In genomic region chr2:180077295-180077906, GRCh38 we compare ENCODE assay signal across 8 cellular contexts.
DNase-seq lines count a peak whose midpoint lies in the region; ATAC-seq and TF ChIP-seq lines count a peak whose summit lies in the region.

No MANE protein-coding gene starts in this region.

- TF ChIP-seq CTCF in DOHH2 (IDR thresholded peaks at IDR 0.05; ENCODE audit: low read depth, low read length, poor library complexity, severe bottlenecking) (peak; percentile 63), WTC11 (IDR thresholded peaks at IDR 0.05) (peak; percentile 87)

- no peaks in the 10 kb centered on the region for H3K4me1 ChIP-seq in DOHH2 (ENCODE audit: control insufficient read depth, low read length)

- no peaks in the 10 kb centered on the region for H3K9me2 ChIP-seq in DOHH2 (replicated peaks; ENCODE audit: control insufficient read depth, low read length)

- H3K27ac ChIP-seq in DOHH2 (ENCODE audit: low read depth, low read length) (no peak overlapping the region), substantia nigra (ENCODE audit: low read depth, low read length, poor library complexity, severe bottlenecking) (no peak overlapping the region)

- H3K9me3 Mint-ChIP-seq in WTC11, result peaks cover 30% of the 10 kb centered on the region

- DNase-seq in WTC11 (ENCODE audit: low spot score) (no peak), left lobe of liver (ENCODE audit: low spot score) (no peak), GF-D8 (lab: John Stamatoyannopoulos, UW) (no peak), T-helper 17 cell (no peak), substantia nigra (lab: John Stamatoyannopoulos, UW) (no peak)

- no peaks in the 10 kb centered on the region for H3K27me3 ChIP-seq in DOHH2 (ENCODE audit: control insufficient read depth, low read length)

- POLR2A ChIA-PET in WTC11 (lab: Charles Lee), result interaction anchor here (0.8 kb wide), 1 partner anchor 20 kb away, joined by 3 read pairs; no protein-coding TSS in a partner anchor

- H3K27ac Mint-ChIP-seq in WTC11 (0 out of 2 replicates have a peak overlapping the region, but pooled peaks have one; percentile 57), T-helper 17 cell (no peak overlapping the region)

- H3K27me3 Mint-ChIP-seq in WTC11 (ENCODE audit: low read depth), result no peaks in the 10 kb centered on the region
- no peaks in the 10 kb centered on the region for H3K27me3 Mint-ChIP-seq in T-helper 17 cell

- ATAC-seq in HG03469 (IDR thresholded peaks at IDR 0.05; ENCODE audit: unreplicated experiment), result peak; percentile 50
- ATAC-seq in WTC11, result peak; percentile 92
- peak; percentile 61 for ATAC-seq in left lobe of liver
- no peak for ATAC-seq in HG02885 (IDR thresholded peaks at IDR 0.05; ENCODE audit: poor library complexity, unreplicated experiment)
- ATAC-seq in T-helper 17 cell, result no peak

- no peak overlapping the region for H3K4me3 Mint-ChIP-seq in WTC11
- H3K4me3 Mint-ChIP-seq in T-helper 17 cell, result no peak overlapping the region

- H3K4me1 Mint-ChIP-seq in WTC11, result peaks cover 19% of the 10 kb centered on the region
- no peaks in the 10 kb centered on the region for H3K4me1 Mint-ChIP-seq in T-helper 17 cell

- H3K9me3 ChIP-seq in DOHH2 (ENCODE audit: control insufficient read depth, insufficient read depth, low read length), result peaks cover 6% of the 10 kb centered on the region; the same call in 1 of the 2 replicates
- H3K9me3 ChIP-seq in T-helper 17 cell (ENCODE audit: control insufficient read depth, low read length, poor library complexity, severe bottlenecking), result no peaks in the 10 kb centered on the region

- no peaks in the 10 kb centered on the region for H4K20me1 ChIP-seq in DOHH2 (ENCODE audit: control insufficient read depth, insufficient read depth, low read depth, low read length)

- H3K36me3 Mint-ChIP-seq in WTC11 (peaks cover 20% of the 10 kb centered on the region), T-helper 17 cell (ENCODE audit: low read depth) (no peaks in the 10 kb centered on the region)

- no peaks in the 10 kb centered on the region for H3K36me3 ChIP-seq in DOHH2 (ENCODE audit: control insufficient read depth, low read length)

- no peaks in the 10 kb centered on the region for H3F3A ChIP-seq in DOHH2 (ENCODE audit: control insufficient read depth, insufficient read depth)

- H3K79me2 ChIP-seq in DOHH2 (ENCODE audit: control insufficient read depth, low read length), result no peaks in the 10 kb centered on the region

- CTCF ChIA-PET in WTC11 (lab: Charles Lee), result interaction anchor here (0.6 to 1.9 kb wide), 9 partner anchors 21 to 667 kb away, joined by 3 to 10 read pairs (median 4); no protein-coding TSS in a partner anchor

- no peak overlapping the region for H3K4me2 ChIP-seq in DOHH2 (ENCODE audit: low read length)

- no peak overlapping the region for H3K4me3 ChIP-seq in DOHH2 (ENCODE audit: low read length)

TF ChIP-seq in WTC11, 78 proteins besides CTCF, POLR2A, EP300 and RAD21:
- TF ChIP-seq GTF2I (CRISPR knock-in tag; conservative IDR thresholded peaks at IDR 0.05) (no peak), ZNF396 (CRISPR knock-in tag; IDR thresholded peaks at IDR 0.05; ENCODE audit: borderline replicate concordance) (no peak), CBFB (CRISPR knock-in tag; IDR thresholded peaks at IDR 0.05; ENCODE audit: low read depth) (no peak), NR1H2 (CRISPR knock-in tag; IDR thresholded peaks at IDR 0.05) (no peak), CREB1 (CRISPR knock-in tag; IDR thresholded peaks at IDR 0.05) (no peak), NR3C1 (CRISPR knock-in tag; conservative IDR thresholded peaks at IDR 0.05; ENCODE audit: low read depth) (no peak), CDX4 (CRISPR knock-in tag; IDR thresholded peaks at IDR 0.05; ENCODE audit: borderline replicate concordance) (no peak), SMAD4 (CRISPR knock-in tag; IDR thresholded peaks at IDR 0.05) (no peak), E2F5 (CRISPR knock-in tag; IDR thresholded peaks at IDR 0.05) (no peak), ZNF671 (CRISPR knock-in tag; IDR thresholded peaks at IDR 0.05) (no peak), ZNF263 (CRISPR knock-in tag; IDR thresholded peaks at IDR 0.05; ENCODE audit: low read depth) (no peak), ZBTB21 (CRISPR knock-in tag; IDR thresholded peaks at IDR 0.05; ENCODE audit: borderline replicate concordance) (no peak), AR (CRISPR knock-in tag; IDR thresholded peaks at IDR 0.05) (no peak), HMGA2 (CRISPR knock-in tag; IDR thresholded peaks at IDR 0.05) (no peak), ELF4 (CRISPR knock-in tag; IDR thresholded peaks at IDR 0.05; ENCODE audit: low read depth) (no peak), STAT6 (CRISPR knock-in tag; conservative IDR thresholded peaks at IDR 0.05; ENCODE audit: low read depth) (no peak), MAX (CRISPR knock-in tag; IDR thresholded peaks at IDR 0.05) (no peak), ZNF232 (CRISPR knock-in tag; IDR thresholded peaks at IDR 0.05) (no peak), GABPB1 (CRISPR knock-in tag; IDR thresholded peaks at IDR 0.05) (no peak)

Comparison
In these comparisons a context has a peak if more than half of its experiments do, and no peak if none do; other contexts are left out.
1. ATAC-seq: peak in HG03469 (single experiment), WTC11 (single experiment) and left lobe of liver (single experiment); none in HG02885 (single experiment) and T-helper 17 cell (single experiment).